32 cellular contexts compared by ENCODE assay signal in the genomic region with DNA sequence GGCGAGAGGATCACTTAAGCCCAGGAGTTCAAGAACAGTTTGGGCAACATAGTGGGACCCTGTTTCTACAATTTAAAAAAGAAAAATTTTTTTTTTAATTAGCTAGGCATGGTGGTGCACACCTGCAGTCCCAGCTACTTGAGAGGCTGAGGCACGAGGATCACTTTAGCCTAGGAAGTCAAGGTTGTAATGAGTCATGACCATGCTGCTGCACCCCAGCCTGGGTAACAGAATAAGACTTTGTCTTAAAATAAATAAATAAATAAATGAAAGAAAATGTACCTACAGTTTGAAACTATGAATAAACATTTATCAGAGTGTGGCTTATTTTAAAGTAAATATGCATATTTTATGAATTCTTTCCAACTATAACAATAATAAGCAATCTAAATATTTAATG. TPM values are rescaled to one million over a fixed set of nuclear protein-coding genes. Genes with fewer than 3 reads are reported as not detected.
"Had no signal": no experiment of that assay in that cellular context is flagged by ENCODE, and none has a peak within 500 bp of the region (broad histone marks: within the 10 kb centered on the region; RNA-seq: fewer than 3 reads in every experiment).

No MANE protein-coding gene starts in this region.

- H3K27ac ChIP-seq: adrenal gland, ascending aorta, body of pancreas, brain microvascular endothelial cell, breast epithelium, cardiac muscle cell had no signal

- H3K9me3 ChIP-seq: adrenal gland, ascending aorta, body of pancreas, breast epithelium had no signal

- H3K36me3 ChIP-seq: adrenal gland, ascending aorta, brain microvascular endothelial cell, cardiac muscle cell had no signal

- H3K27me3 ChIP-seq: adrenal gland, ascending aorta, body of pancreas, brain microvascular endothelial cell, breast epithelium, cardiac muscle cell had no signal

- DNase-seq: activated effector memory CD4-positive, alpha-beta T cell treated with anti-CD3 and anti-CD28 coated beads, Interleukin-2, amount 50 U/mL, for 16 hours; activated effector memory CD4-positive, alpha-beta T cell treated with Interleukin-2 at 50 U/mL for 16 hours; activated gamma-delta T cell; activated gamma-delta T cell treated with Interleukin-2 at 50 U/mL for 16 hours; activated naive CD4-positive, alpha-beta T cell; activated naive CD4-positive, alpha-beta T cell treated with anti-CD3 and anti-CD28 coated beads for 36 hours; activated naive CD4-positive, alpha-beta T cell treated with anti-CD3 and anti-CD28 coated beads, Interleukin-2, amount 10 ng/mL, durations not matched to agents 7 days and 5 days; activated naive CD4-positive, alpha-beta T cell treated with anti-CD3 and anti-CD28 coated beads, Interleukin-2, amount 50 U/mL, for 16 hours; activated naive CD4-positive, alpha-beta T cell treated with Interleukin-2 at 50 U/mL for 16 hours; activated naive CD8-positive, alpha-beta T cell treated with anti-CD3 and anti-CD28 coated beads for 36 hours; activated naive CD8-positive, alpha-beta T cell treated with anti-CD3 and anti-CD28 coated beads, Interleukin-2, amount 10 ng/mL, durations not matched to agents 7 days and 5 days; activated naive CD8-positive, alpha-beta T cell treated with anti-CD3 and anti-CD28 coated beads, Interleukin-2, amount 50 U/mL, for 24 hours; activated T-cell treated with anti-CD3 and anti-CD28 coated beads, Interleukin-2, amount 50 U/mL, for 4 hours; activated T-cell treated with anti-CD3 and anti-CD28 coated beads, Interleukin-2, amount 50 U/mL, for 48 hours; activated T-cell treated with anti-CD3 and anti-CD28 coated beads, Interleukin-2, amount 50 U/mL, for 72 hours; adrenal gland; amniotic stem cell; amygdala; anterior cingulate cortex; aorta; body of pancreas; brain microvascular endothelial cell; caudate nucleus; central memory CD4-positive, alpha-beta T cell; cerebellar nuclear complex had no signal

- H3K4me1 ChIP-seq: adrenal gland, body of pancreas, breast epithelium had no signal

- ATAC-seq: activated naive CD4-positive, alpha-beta T cell treated with anti-CD3 and anti-CD28 coated beads, Interleukin-2, amount 50 U/mL, for 72 hours; activated naive CD8-positive, alpha-beta T cell treated with anti-CD3 and anti-CD28 coated beads, Interleukin-2, amount 50 U/mL, for 24 hours; activated T-cell treated with anti-CD3 and anti-CD28 coated beads, Interleukin-2, amount 50 U/mL, for 4 hours; activated T-cell treated with anti-CD3 and anti-CD28 coated beads, Interleukin-2, amount 50 U/mL, for 72 hours; activated T-helper 17 cell treated with anti-CD3 and anti-CD28 coated beads, Interleukin-2, amount 50 U/mL, for 72 hours; body of pancreas had no signal

- H3K4me3 ChIP-seq: adrenal gland, ascending aorta, body of pancreas, breast epithelium, cardiac muscle cell had no signal

RNA-seq across cellular contexts. Expression of a gene that starts 16.7 kb away (rescaled TPM):
- total RNA-seq: activated naive CD4-positive, alpha-beta T cell treated with anti-CD3 and anti-CD28 coated beads for 36 hours; activated naive CD4-positive, alpha-beta T cell treated with anti-CD3 and anti-CD28 coated beads, Interleukin-2, amount 50 U/mL, for 72 hours; activated naive CD8-positive, alpha-beta T cell treated with anti-CD3 and anti-CD28 coated beads for 36 hours; activated naive CD8-positive, alpha-beta T cell treated with anti-CD3 and anti-CD28 coated beads, Interleukin-2, amount 10 ng/mL, durations not matched to agents 7 days and 5 days; activated T-cell treated with anti-CD3 and anti-CD28 coated beads, Interleukin-2, amount 50 U/mL, for 4 hours; activated T-cell treated with anti-CD3 and anti-CD28 coated beads, Interleukin-2, amount 50 U/mL, for 72 hours; activated T-helper 1 cell treated with anti-CD3 and anti-CD28 coated beads, Interleukin-12 subunit alpha, Interleukin-12 subunit beta, Interleukin-2, Interleukin-4 antibody, amounts not matched to agents 30 ng/mL and 10 ng/mL and 1 ng/mL, durations not matched to agents 14 hours and 24 hours and 36 hours; activated T-helper 17 cell treated with anti-CD3 and anti-CD28 coated beads, Interleukin-2, amount 50 U/mL, for 72 hours; activated T-helper 2 cell treated with anti-CD3 and anti-CD28 coated beads, Interferon-gamma antibody, Interleukin-2, Interleukin-4, amounts not matched to agents 10 μg/mL and 5 μg/mL and 100 μg/mL, durations not matched to agents 14 hours and 24 hours and 36 hours had no signal
